Comparison of ENCODE assay signal across 14 cellular contexts in genomic region chrX:22433292-22434070, GRCh38.
"Had no signal": no experiment of that assay in that cellular context is flagged by ENCODE, and none has a peak within 500 bp of the region (broad histone marks: within the 10 kb centered on the region; RNA-seq: fewer than 3 reads in every experiment).

No MANE protein-coding gene starts in this region.

- DNase-seq: activated CD4-positive, alpha-beta T cell treated with anti-CD3 and anti-CD28 coated beads, Interleukin-2, amount 10 ng/mL, durations not matched to agents 7 days and 5 days; activated CD8-positive, alpha-beta memory T cell treated with anti-CD3 and anti-CD28 coated beads, Interleukin-2, amount 50 U/mL, for 4 hours; activated naive CD4-positive, alpha-beta T cell treated with anti-CD3 and anti-CD28 coated beads, Interleukin-2, amount 10 ng/mL, durations not matched to agents 7 days and 5 days; activated T-cell treated with anti-CD3 and anti-CD28 coated beads, Interleukin-2, amount 50 U/mL, for 4 hours; adrenal gland; cerebellar nuclear complex; cortex of kidney; left cardiac atrium; lower lobe of right lung; stimulated activated naive B cell treated with anti-CD40 and anti-IgM and Interleukin-4, amounts not matched to agents 10 μg/mL and 1 μg/mL and 100 μg/mL, for 72 hours; T1000 had no signal

- ATAC-seq: activated CD4-positive, CD25-positive, alpha-beta regulatory T cell treated with anti-CD3 and anti-CD28 coated beads, Interleukin-2, amount 50 U/mL, for 24 hours; activated T-cell treated with anti-CD3 and anti-CD28 coated beads, Interleukin-2, amount 50 U/mL, for 4 hours; left cardiac atrium; lower lobe of right lung; natural killer cell treated with Interleukin-12 subunit alpha and Interleukin-12 subunit beta and Interleukin-15 and Interleukin-18, amount 100 ng/mL, for 72 hours; stimulated activated naive B cell treated with anti-CD40 and anti-IgM and Interleukin-4, amounts not matched to agents 10 μg/mL and 1 μg/mL and 100 μg/mL, for 72 hours had no signal

- H3K36me3 ChIP-seq: adrenal gland, lower lobe of right lung had no signal

- H3K4me1 Mint-ChIP-seq: activated CD4-positive, alpha-beta T cell treated with anti-CD3 and anti-CD28 coated beads, Interleukin-2, amount 10 ng/mL, durations not matched to agents 7 days and 5 days; activated naive CD4-positive, alpha-beta T cell treated with anti-CD3 and anti-CD28 coated beads, Interleukin-2, amount 10 ng/mL, durations not matched to agents 7 days and 5 days; stimulated activated naive B cell treated with anti-CD40 and anti-IgM and Interleukin-4, amounts not matched to agents 10 μg/mL and 1 μg/mL and 100 μg/mL, for 72 hours had no signal

- H3K9me3 Mint-ChIP-seq: activated CD4-positive, alpha-beta T cell treated with anti-CD3 and anti-CD28 coated beads, Interleukin-2, amount 10 ng/mL, durations not matched to agents 7 days and 5 days; activated T-cell treated with anti-CD3 and anti-CD28 coated beads, Interleukin-2, amount 50 U/mL, for 4 hours had no signal

- H3K4me3 Mint-ChIP-seq: activated CD4-positive, alpha-beta T cell treated with anti-CD3 and anti-CD28 coated beads, Interleukin-2, amount 10 ng/mL, durations not matched to agents 7 days and 5 days; activated naive CD4-positive, alpha-beta T cell treated with anti-CD3 and anti-CD28 coated beads, Interleukin-2, amount 10 ng/mL, durations not matched to agents 7 days and 5 days; activated T-cell treated with anti-CD3 and anti-CD28 coated beads, Interleukin-2, amount 50 U/mL, for 4 hours; mesothelial cell of epicardium; natural killer cell treated with Interleukin-12 subunit alpha and Interleukin-12 subunit beta and Interleukin-15 and Interleukin-18, amount 100 ng/mL, for 72 hours; stimulated activated naive B cell treated with anti-CD40 and anti-IgM and Interleukin-4, amounts not matched to agents 10 μg/mL and 1 μg/mL and 100 μg/mL, for 72 hours had no signal

- H3K27ac Mint-ChIP-seq: activated CD4-positive, alpha-beta T cell treated with anti-CD3 and anti-CD28 coated beads, Interleukin-2, amount 10 ng/mL, durations not matched to agents 7 days and 5 days; activated naive CD4-positive, alpha-beta T cell treated with anti-CD3 and anti-CD28 coated beads, Interleukin-2, amount 10 ng/mL, durations not matched to agents 7 days and 5 days; mesothelial cell of epicardium; natural killer cell treated with Interleukin-12 subunit alpha and Interleukin-12 subunit beta and Interleukin-15 and Interleukin-18, amount 100 ng/mL, for 72 hours; stimulated activated naive B cell treated with anti-CD40 and anti-IgM and Interleukin-4, amounts not matched to agents 10 μg/mL and 1 μg/mL and 100 μg/mL, for 72 hours had no signal

- H3K36me3 Mint-ChIP-seq: activated naive CD4-positive, alpha-beta T cell treated with anti-CD3 and anti-CD28 coated beads, Interleukin-2, amount 10 ng/mL, durations not matched to agents 7 days and 5 days; mesothelial cell of epicardium; natural killer cell treated with Interleukin-12 subunit alpha and Interleukin-12 subunit beta and Interleukin-15 and Interleukin-18, amount 100 ng/mL, for 72 hours; stimulated activated naive B cell treated with anti-CD40 and anti-IgM and Interleukin-4, amounts not matched to agents 10 μg/mL and 1 μg/mL and 100 μg/mL, for 72 hours had no signal

- H3K9me3 ChIP-seq: adrenal gland, lower lobe of right lung had no signal

- H3K27me3 Mint-ChIP-seq: activated CD4-positive, alpha-beta T cell treated with anti-CD3 and anti-CD28 coated beads, Interleukin-2, amount 10 ng/mL, durations not matched to agents 7 days and 5 days; activated naive CD4-positive, alpha-beta T cell treated with anti-CD3 and anti-CD28 coated beads, Interleukin-2, amount 10 ng/mL, durations not matched to agents 7 days and 5 days; natural killer cell treated with Interleukin-12 subunit alpha and Interleukin-12 subunit beta and Interleukin-15 and Interleukin-18, amount 100 ng/mL, for 72 hours had no signal

- H3K4me3 ChIP-seq: adrenal gland, lower lobe of right lung had no signal

- H3K27ac ChIP-seq: adrenal gland, lower lobe of right lung had no signal

- H3K4me1 ChIP-seq: adrenal gland, lower lobe of right lung had no signal
